8 cellular contexts compared by ENCODE assay signal in genomic region chr11:66568124-66568916, GRCh38. TPM values are rescaled to one million over a fixed set of nuclear protein-coding genes. Genes with fewer than 3 reads are reported as not detected.
DNase-seq lines count a peak whose midpoint lies in the region; ATAC-seq and TF ChIP-seq lines count a peak whose summit lies in the region.

CTSF (minus strand) TSS chr11:66568606; CDS start chr11:66568486, 120 bp downstream.

- no peak within 1 kb of the TSS for H3K9ac ChIP-seq in KMS-11
- no peak within 1 kb of the TSS for H3K9ac ChIP-seq in SK-N-MC (ENCODE audit: insufficient read length)

- H4K20me1 ChIP-seq in KMS-11 (ENCODE audit: insufficient read depth) (no peaks in the 10 kb centered on the region), hepatocyte (ENCODE audit: insufficient read depth, poor library complexity, severe bottlenecking) (no peaks in the 10 kb centered on the region)

- peak within 1 kb of the TSS in 1 of 2 donors; percentile 71 for H3K27ac Mint-ChIP-seq in activated naive CD4-positive, alpha-beta T cell treated with anti-CD3 and anti-CD28 coated beads, Interleukin-2, amount 50 U/mL, for 72 hours

- no peaks in the 10 kb centered on the region; the same call in 1 of the 2 replicates for H3K27me3 ChIP-seq in KMS-11 (ENCODE audit: insufficient read depth, low read depth)
- H3K27me3 ChIP-seq in tibial nerve: no peaks in the 10 kb centered on the region
- H3K27me3 ChIP-seq in hepatocyte: no peaks in the 10 kb centered on the region

- TF ChIP-seq EP300 in tibial nerve (IDR thresholded peaks at IDR 0.05): peak; percentile 52 to 83

- peak; percentile 97 for DNase-seq in DMS53 (lab: John Stamatoyannopoulos, UW)
- no peak for DNase-seq in SK-N-MC (ENCODE audit: low read depth, low spot score)
- DNase-seq in activated naive CD4-positive, alpha-beta T cell treated with anti-CD3 and anti-CD28 coated beads, Interleukin-2, amount 50 U/mL, for 72 hours (ENCODE audit: low spot score in 2 of 2): peak; percentile 74 to 84
- DNase-seq in germinal center (ENCODE audit: low spot score): peak; percentile 90
- peak; percentile 85 for DNase-seq in pons (ENCODE audit: low spot score)
- peak; percentile 80 to 85 for DNase-seq in tibial nerve (ENCODE audit: low spot score in 2 of 2)
- DNase-seq in hepatocyte (ENCODE audit: low spot score): no peak

- no peak within 1 kb of the TSS for H3K27ac ChIP-seq in KMS-11
- H3K27ac ChIP-seq in SK-N-MC: no peak within 1 kb of the TSS
- H3K27ac ChIP-seq in tibial nerve: peak within 1 kb of the TSS; percentile 63 to 88 (median 71)
- H3K27ac ChIP-seq in hepatocyte: no peak within 1 kb of the TSS

- H3K4me1 ChIP-seq in KMS-11 (ENCODE audit: low read depth, poor library complexity, severe bottlenecking) (no peaks in the 10 kb centered on the region), tibial nerve (peaks cover 0 to 21% (median 3%) of the 10 kb centered on the region in 4 donors), hepatocyte (ENCODE audit: insufficient read depth) (no peaks in the 10 kb centered on the region)

- peak; percentile 96 to 97 for ATAC-seq in activated naive CD4-positive, alpha-beta T cell treated with anti-CD3 and anti-CD28 coated beads, Interleukin-2, amount 50 U/mL, for 72 hours

- no peak for TF ChIP-seq CTCF in KMS-11 (conservative IDR thresholded peaks at IDR 0.05; ENCODE audit: low read depth, low read length)
- TF ChIP-seq CTCF in tibial nerve (IDR thresholded peaks at IDR 0.05): peak in 1 of 5 experiments; percentile 26
- TF ChIP-seq CTCF in hepatocyte (IDR thresholded peaks at IDR 0.05; ENCODE audit: poor library complexity): no peak

- no peaks in the 10 kb centered on the region for H3K9me2 ChIP-seq in hepatocyte (replicated peaks; ENCODE audit: insufficient read depth)

- 2 to 7% methylated on average over 34 to 56 of the region's 77 CpGs for WGBS in tibial nerve, 2 donors
- 97% methylated on average over 64 of the region's 77 CpGs for WGBS in hepatocyte (ENCODE audit: low lambda C conversion rate, missing lambda C conversion rate)

- H3K9me3 Mint-ChIP-seq in activated naive CD4-positive, alpha-beta T cell treated with anti-CD3 and anti-CD28 coated beads, Interleukin-2, amount 50 U/mL, for 72 hours: no peaks in the 10 kb centered on the region

- H3K36me3 Mint-ChIP-seq in activated naive CD4-positive, alpha-beta T cell treated with anti-CD3 and anti-CD28 coated beads, Interleukin-2, amount 50 U/mL, for 72 hours: no peaks in the 10 kb centered on the region

- H3K79me2 ChIP-seq in KMS-11 (ENCODE audit: insufficient read depth, low read depth): no peaks in the 10 kb centered on the region
- H3K79me2 ChIP-seq in hepatocyte: no peaks in the 10 kb centered on the region

- H2AFZ ChIP-seq in KMS-11 (ENCODE audit: low read depth) (peak within 1 kb of the TSS; percentile 60), hepatocyte (no peak within 1 kb of the TSS)

- H3K4me2 ChIP-seq in KMS-11: peak within 1 kb of the TSS; percentile 33; the same call in 1 of the 2 replicates
- no peak within 1 kb of the TSS for H3K4me2 ChIP-seq in hepatocyte

- H3K9me3 ChIP-seq in SK-N-MC (ENCODE audit: low read depth, low read length) (no peaks in the 10 kb centered on the region), tibial nerve (no peaks in the 10 kb centered on the region), hepatocyte (ENCODE audit: low read depth) (no peaks in the 10 kb centered on the region)

- H3K36me3 ChIP-seq in KMS-11 (ENCODE audit: insufficient read depth) (no peaks in the 10 kb centered on the region), SK-N-MC (ENCODE audit: insufficient read depth, low read length) (no peaks in the 10 kb centered on the region), tibial nerve (peaks cover 0 to 40% (median 0%) of the 10 kb centered on the region in 3 donors), hepatocyte (replicated peaks; ENCODE audit: insufficient read depth, low read depth) (no peaks in the 10 kb centered on the region)

- H3K4me3 ChIP-seq in KMS-11 (IDR thresholded peaks at IDR 0.05; ENCODE audit: insufficient read depth, low read depth, low read length) (no peak within 1 kb of the TSS), SK-N-MC (peak within 1 kb of the TSS; percentile 78), tibial nerve (peak within 1 kb of the TSS; percentile 44 to 74 (median 62)), hepatocyte (no peak within 1 kb of the TSS)

- TF ChIP-seq POLR2A in tibial nerve (IDR thresholded peaks at IDR 0.05): peak in 1 of 2 donors; percentile 40

RNA-seq across cellular contexts. Expression of gene CTSF, which starts in this region (rescaled TPM):
- 10 to 100 TPM in 1 of 2 donors, 1 to 10 TPM in 1; 2.5 to 10.6 TPM for total RNA-seq in activated naive CD4-positive, alpha-beta T cell treated with anti-CD3 and anti-CD28 coated beads, Interleukin-2, amount 50 U/mL, for 72 hours
- total RNA-seq in tibial nerve (100 to 1,000 TPM; 102 to 322 (median 190) TPM), hepatocyte (0.60 and 0.64 TPM in 2 replicates)
- polyA plus RNA-seq in hepatocyte: 1.1 and 1.5 TPM in 2 replicates

Comparison
In these comparisons a context has a peak if more than half of its experiments do, and no peak if none do; other contexts are left out.
1. RNA of gene CTSF (total RNA-seq): 102 to 322 TPM in tibial nerve; 2.5 to 10.6 TPM in activated naive CD4-positive, alpha-beta T cell treated with anti-CD3 and anti-CD28 coated beads, Interleukin-2, amount 50 U/mL, for 72 hours and 0.60 to 0.64 TPM in hepatocyte; every median in the first group is over 4 times any median in the second.
2. DNase-seq: peak in DMS53 (single experiment), activated naive CD4-positive, alpha-beta T cell treated with anti-CD3 and anti-CD28 coated beads, Interleukin-2, amount 50 U/mL, for 72 hours (2 of 2), germinal center (single experiment), pons (single experiment) and tibial nerve (2 of 2); none in SK-N-MC (single experiment) and hepatocyte (single experiment).
3. H3K27ac ChIP-seq: peak in tibial nerve (4 of 4); none in KMS-11 (single experiment), SK-N-MC (single experiment) and hepatocyte (single experiment).
4. H3K4me3 ChIP-seq: peak in SK-N-MC (single experiment) and tibial nerve (4 of 4); none in KMS-11 (single experiment) and hepatocyte (single experiment).